Comparison of ENCODE assay signal across 8 cellular contexts in genomic region chr18:70490008-70490933, GRCh38.
DNase-seq lines count a peak whose midpoint lies in the region; ATAC-seq and TF ChIP-seq lines count a peak whose summit lies in the region.

No MANE protein-coding gene starts in this region.

- H3K79me1 ChIP-seq in neuronal stem cell (ENCODE audit: low read depth, low read length) = no peaks in the 10 kb centered on the region

- H2BK12ac ChIP-seq in neuronal stem cell (ENCODE audit: low read length) = no peak overlapping the region

- H3K9me3 ChIP-seq in neuronal stem cell (replicated peaks in 1 of 2; ENCODE audit: control insufficient read depth in 2 of 2, insufficient read depth in 1 of 2, low read depth in 1 of 2, low read length in 2 of 2) = no peaks in the 10 kb centered on the region

- peak; percentile 45 for TF ChIP-seq CTCF in activated B cell treated with CpG ODN at 0.5 μM for 24 hours (IDR thresholded peaks at IDR 0.05)
- TF ChIP-seq CTCF in fibroblast of mammary gland (conservative IDR thresholded peaks at IDR 0.05; ENCODE audit: control insufficient read depth, insufficient read depth, low read depth, low read length) = peak; percentile 64

- H3K18ac ChIP-seq in neuronal stem cell (ENCODE audit: low read length) = no peak overlapping the region

- no peak overlapping the region for H4K91ac ChIP-seq in neuronal stem cell (ENCODE audit: low read depth, low read length, poor library complexity)

- no peak overlapping the region for H2BK120ac ChIP-seq in neuronal stem cell (ENCODE audit: low read depth, low read length)

- H3K4me1 Mint-ChIP-seq in activated B cell treated with CpG ODN at 0.5 μM for 24 hours = no peaks in the 10 kb centered on the region

- WGBS in neuronal stem cell (ENCODE audit: extremely low coverage in 2 of 2, insufficient read length in 2 of 2, insufficient replicate concordance in 1 of 2), 2 donors = no CpG with 5 or more reads among the region's 9 CpGs

- H3K23ac ChIP-seq in neuronal stem cell (ENCODE audit: low read depth, low read length, poor library complexity) = no peak overlapping the region

- no peaks in the 10 kb centered on the region for H3K36me3 Mint-ChIP-seq in activated B cell treated with CpG ODN at 0.5 μM for 24 hours (ENCODE audit: low read depth)

- H3K9ac ChIP-seq in neuronal stem cell (ENCODE audit: low read depth, low read length, poor library complexity) = no peak overlapping the region

- peaks cover 6% of the 10 kb centered on the region for H3K4me1 ChIP-seq in ACC112 (ENCODE audit: control insufficient read depth, insufficient read depth, low read length, unreplicated experiment)
- peaks cover 0 to 3% of the 10 kb centered on the region in 2 donors for H3K4me1 ChIP-seq in neuronal stem cell (ENCODE audit: control insufficient read depth in 2 of 2, insufficient read depth in 1 of 2, low read depth in 1 of 2, low read length in 2 of 2)

- no peak overlapping the region for H3K14ac ChIP-seq in neuronal stem cell (ENCODE audit: low read length)

- no peak overlapping the region for H3K27ac Mint-ChIP-seq in activated B cell treated with CpG ODN at 0.5 μM for 24 hours

- peaks cover 16% of the 10 kb centered on the region for H3K27me3 Mint-ChIP-seq in activated B cell treated with CpG ODN at 0.5 μM for 24 hours

- no peaks in the 10 kb centered on the region for H3K79me2 ChIP-seq in ACC112 (ENCODE audit: control insufficient read depth, insufficient read depth, low read length, unreplicated experiment)

- H3K9me3 Mint-ChIP-seq in activated B cell treated with CpG ODN at 0.5 μM for 24 hours = no peaks in the 10 kb centered on the region

- H3K4ac ChIP-seq in neuronal stem cell (ENCODE audit: low read length) = no peak overlapping the region

- POLR2A ChIA-PET in activated B cell treated with CpG ODN at 0.5 μM for 24 hours (lab: Charles Lee) = no interaction called here

- peak; percentile 61 for ATAC-seq in HG02884 (IDR thresholded peaks at IDR 0.05; ENCODE audit: unreplicated experiment)
- ATAC-seq in activated B cell treated with CpG ODN at 0.5 μM for 24 hours (ENCODE audit: low read depth) = no peak

- CTCF ChIA-PET in activated B cell treated with CpG ODN at 0.5 μM for 24 hours (lab: Charles Lee) = interaction anchor here (1.4 to 2.7 kb wide), 4 partner anchors 9 to 16 kb away, joined by 3 to 14 read pairs (median 10); no protein-coding TSS in a partner anchor

- no peak overlapping the region for H3K4me3 Mint-ChIP-seq in activated B cell treated with CpG ODN at 0.5 μM for 24 hours

- peak; percentile 51 for DNase-seq in GM04504 (ENCODE audit: low read depth)
- peak; percentile 3 for DNase-seq in NCI-H226
- DNase-seq in activated B cell treated with CpG ODN at 0.5 μM for 24 hours = no peak
- peak; percentile 85 for DNase-seq in fibroblast of mammary gland (ENCODE audit: low read depth)
- DNase-seq in neuronal stem cell (ENCODE audit: low spot score) = peak; percentile 57
- no peak for DNase-seq in GF-D8 (lab: John Stamatoyannopoulos, UW)

- H3K4me2 ChIP-seq in neuronal stem cell (ENCODE audit: insufficient read depth, low read length, poor library complexity, severe bottlenecking) = no peak overlapping the region

- H3K27me3 ChIP-seq in ACC112 (ENCODE audit: insufficient read depth, low read length) = peaks cover 8% of the 10 kb centered on the region; the same call in 1 of the 2 replicates
- H3K27me3 ChIP-seq in neuronal stem cell (ENCODE audit: control insufficient read depth in 3 of 3, insufficient read depth in 3 of 3, low read depth in 1 of 3, low read length in 3 of 3) = no peaks in the 10 kb centered on the region

- H3K36me3 ChIP-seq in ACC112 (ENCODE audit: insufficient read depth, low read length) (no peaks in the 10 kb centered on the region), neuronal stem cell (replicated peaks in 1 of 2; ENCODE audit: control insufficient read depth in 2 of 2, insufficient read depth in 2 of 2, low read length in 2 of 2) (no peaks in the 10 kb centered on the region)

- intact Hi-C loops in activated B cell treated with CpG ODN at 0.5 μM for 24 hours (cut with micrococcal nuclease) = no loop called here

- H3K4me3 ChIP-seq in ACC112 (ENCODE audit: low read depth, low read length) (peak overlapping the region; percentile 70), fibroblast of mammary gland (ENCODE audit: control insufficient read depth, low read depth, low read length) (peak overlapping the region; percentile 46), neuronal stem cell (ENCODE audit: low read length in 2 of 2) (no peak overlapping the region)

- no peak overlapping the region for H2AK5ac ChIP-seq in neuronal stem cell (ENCODE audit: low read depth, low read length)

- H3K27ac ChIP-seq in ACC112 (ENCODE audit: low read depth, low read length) (peak overlapping the region; percentile 60), neuronal stem cell (replicated peaks; ENCODE audit: low read length) (no peak overlapping the region)

- no peak overlapping the region for H4K8ac ChIP-seq in neuronal stem cell (ENCODE audit: low read depth, low read length)

- H2BK15ac ChIP-seq in neuronal stem cell (ENCODE audit: low read length) = no peak overlapping the region

- H2BK5ac ChIP-seq in neuronal stem cell (ENCODE audit: low read length) = no peak overlapping the region

- H2AFZ ChIP-seq in ACC112 (ENCODE audit: low read length, unreplicated experiment) = peak overlapping the region; percentile 92
- H2AFZ ChIP-seq in neuronal stem cell (ENCODE audit: low read length) = peak overlapping the region; percentile 33

Comparison
In these comparisons a context has a peak if more than half of its experiments do, and no peak if none do; other contexts are left out.
1. H3K4me3 ChIP-seq: peak in ACC112 (single experiment) and fibroblast of mammary gland (single experiment); none in neuronal stem cell (0 of 2).
2. DNase-seq: peak in GM04504 (single experiment), NCI-H226 (single experiment), fibroblast of mammary gland (single experiment) and neuronal stem cell (single experiment); none in activated B cell treated with CpG ODN at 0.5 μM for 24 hours (single experiment) and GF-D8 (single experiment).